ENCODE assay signal across 20 cellular contexts in the genomic region with DNA sequence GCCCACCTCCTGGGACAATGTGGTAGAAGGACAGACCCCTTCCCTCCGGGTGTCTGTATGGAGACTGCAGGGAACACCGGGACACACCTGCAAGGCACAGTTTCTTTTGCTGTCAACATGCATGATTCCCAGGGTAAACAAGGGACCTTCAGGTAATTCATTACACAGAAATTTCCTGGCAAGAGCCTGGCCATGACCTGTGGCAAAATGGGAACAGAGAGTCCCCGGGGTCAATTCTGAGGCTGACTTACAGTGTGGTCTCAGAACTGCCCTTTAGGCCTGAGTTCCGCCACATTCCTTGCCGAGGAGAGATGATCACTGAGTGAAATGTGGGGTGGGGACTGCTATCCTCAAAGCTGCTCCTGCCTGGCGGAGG. TPM values are rescaled to one million over a fixed set of nuclear protein-coding genes. Genes with fewer than 3 reads are reported as not detected.
A peak's percentile ranks its signal among the peaks of the same experiment; 100 is the strongest.
DNase-seq lines count a peak whose midpoint lies in the region; ATAC-seq, FAIRE-seq and TF ChIP-seq lines count a peak whose summit lies in the region.
"Had no signal": no experiment of that assay in that cellular context is flagged by ENCODE, and none has a peak within 500 bp of the region (broad histone marks: within the 10 kb centered on the region; RNA-seq: fewer than 3 reads in every experiment).

No MANE protein-coding gene starts in this region.

- intact Hi-C loops in pancreas (cut with DNase I) (no loop called here), Right ventricle myocardium superior (cut with DNase I) (no loop called here)

- H3T11ph ChIP-seq in H9 (ENCODE audit: low read length): no peak overlapping the region

- H4K91ac ChIP-seq in H9 (ENCODE audit: insufficient read length, low read depth, low read length): no peak overlapping the region

- no peak overlapping the region for H2BK5ac ChIP-seq in H9 (ENCODE audit: insufficient read length, low read length)

- FAIRE-seq in pancreas (lab: Jason Lieb, UNC): no peak
- FAIRE-seq: G401.6, RCC 7860 had no signal

- no peak overlapping the region for H2AFZ ChIP-seq in H9 (ENCODE audit: low read length)

- no peak overlapping the region for H3K23ac ChIP-seq in H9 (ENCODE audit: insufficient read length, low read depth, low read length)

- no peak overlapping the region for H3K9ac ChIP-seq in H9 (ENCODE audit: extremely low read depth, insufficient read length, low read length)

- no peaks in the 10 kb centered on the region for H3K79me1 ChIP-seq in H9 (ENCODE audit: insufficient read depth, low read depth, low read length, poor library complexity, severe bottlenecking)

- no peak overlapping the region for H2BK12ac ChIP-seq in H9 (ENCODE audit: insufficient read length, low read depth, low read length)

- ATAC-seq in CD4-positive, CD25-positive, alpha-beta regulatory T cell (ENCODE audit: low read depth in 2 of 2): no peak
- ATAC-seq in pancreas: no peak
- no peak for ATAC-seq in Right ventricle myocardium superior (ENCODE audit: poor library complexity)

- no peak overlapping the region for H4K8ac ChIP-seq in H9 (replicated peaks; ENCODE audit: insufficient read length, low read depth, low read length)

- no peak overlapping the region for H3K4me3 ChIP-seq in CD4-positive, CD25-positive, alpha-beta regulatory T cell (ENCODE audit: low read depth, low read length)
- no peak overlapping the region for H3K4me3 ChIP-seq in CD8-positive, alpha-beta memory T cell (ENCODE audit: low read length)
- H3K4me3 ChIP-seq in pancreas: no peak overlapping the region

- no peak overlapping the region for H3K27ac ChIP-seq in CD4-positive, CD25-positive, alpha-beta regulatory T cell (ENCODE audit: insufficient read depth, low read length, poor library complexity, severe bottlenecking)
- H3K27ac ChIP-seq in CD8-positive, alpha-beta memory T cell (ENCODE audit: low read depth, low read length): no peak overlapping the region
- peak overlapping the region; percentile 48 for H3K27ac ChIP-seq in RWPE1
- H3K27ac ChIP-seq in H9 (ENCODE audit: insufficient read length, low read depth, low read length): no peak overlapping the region
- H3K27ac ChIP-seq in pancreas: no peak overlapping the region
- H3K27ac ChIP-seq: HL-60 had no signal

- no peak overlapping the region for H3K4me3 Mint-ChIP-seq in CD4-positive, CD25-positive, alpha-beta regulatory T cell
- H3K4me3 Mint-ChIP-seq in CD8-positive, alpha-beta memory T cell: no peak overlapping the region
- H3K4me3 Mint-ChIP-seq in H9: no peak overlapping the region

- WGBS in H9 (ENCODE audit: extremely low coverage, insufficient read length, low lambda C conversion rate): no CpG with 5 or more reads among the region's 6 CpGs
- WGBS in pancreas, 2 donors: 90 to 92% methylated on average over 6 of the region's 6 CpGs

- H3K9me3 Mint-ChIP-seq in CD4-positive, CD25-positive, alpha-beta regulatory T cell: peaks cover 0 to 1% (median 0%) of the 10 kb centered on the region in 7 donors
- H3K9me3 Mint-ChIP-seq in CD8-positive, alpha-beta memory T cell: no peaks in the 10 kb centered on the region
- H3K9me3 Mint-ChIP-seq in H9: no peaks in the 10 kb centered on the region

- H3K4ac ChIP-seq in H9 (ENCODE audit: low read depth, low read length): no peak overlapping the region

- H3K23me2 ChIP-seq in H9 (ENCODE audit: insufficient read length, low read depth, low read length, poor library complexity, severe bottlenecking): no peaks in the 10 kb centered on the region

- H3K27ac Mint-ChIP-seq in CD4-positive, CD25-positive, alpha-beta regulatory T cell: peak overlapping the region in 2 of 3 donors; percentile 65 to 75
- peak overlapping the region in 5 of 8 donors; percentile 29 to 96 (median 57) for H3K27ac Mint-ChIP-seq in CD8-positive, alpha-beta memory T cell
- no peak overlapping the region for H3K27ac Mint-ChIP-seq in H9

- peaks cover 21% of the 10 kb centered on the region for H3K4me1 ChIP-seq in CD4-positive, CD25-positive, alpha-beta regulatory T cell (ENCODE audit: control insufficient read depth, insufficient read depth, low read length, poor library complexity, severe bottlenecking)
- H3K4me1 ChIP-seq in CD8-positive, alpha-beta memory T cell (ENCODE audit: insufficient read depth, low read length): peaks cover 36% of the 10 kb centered on the region
- H3K4me1 ChIP-seq in H9 (ENCODE audit: insufficient read depth, low read length) (no peaks in the 10 kb centered on the region), pancreas (peaks cover 0 to under 1% (median 0%) of the 10 kb centered on the region in 3 donors)
- H3K4me1 ChIP-seq: BE2C had no signal

- POLR2A ChIA-PET in CD8-positive, alpha-beta memory T cell (lab: Charles Lee): interaction anchor here (0.8 kb wide), 1 partner anchor 11 kb away, joined by 5 read pairs; no protein-coding TSS in a partner anchor
- POLR2A ChIA-PET in RWPE1 (lab: Yijun Ruan, JAX; ENCODE audit: low non-redundant PET): no interaction called here

- H3K4me2 ChIP-seq in H9 (ENCODE audit: insufficient read depth, insufficient read length, low read length): no peak overlapping the region

- DNase-seq in CD4-positive, CD25-positive, alpha-beta regulatory T cell: no peak
- DNase-seq in CD8-positive, alpha-beta memory T cell: no peak
- DNase-seq in RWPE1 (ENCODE audit: low spot score): no peak
- peak; percentile 26 for DNase-seq in mesenteric fat pad (ENCODE audit: low spot score)
- DNase-seq in H9: no peak
- no peak for DNase-seq in NCI-H1694 treated with DMSO at 0.1 percent for 48 hours (lab: John Stamatoyannopoulos, UW)
- no peak for DNase-seq in pancreas
- DNase-seq in Right ventricle myocardium superior: no peak
- DNase-seq: BE2C, COR-L47, DMS53, GOT3, KG1, NCI-H1092 treated with DMSO at 0.1 percent for 48 hours, NCI-H1694, SIG-M5 had no signal

- H3K79me2 ChIP-seq in H9 (ENCODE audit: insufficient read depth, low read length): no peaks in the 10 kb centered on the region

- H2BK120ac ChIP-seq in H9 (ENCODE audit: low read depth, low read length, poor library complexity, severe bottlenecking): no peak overlapping the region

- no peaks in the 10 kb centered on the region for H3K9me3 ChIP-seq in CD4-positive, CD25-positive, alpha-beta regulatory T cell (ENCODE audit: control insufficient read depth in 2 of 2, low read length in 2 of 2)
- no peaks in the 10 kb centered on the region for H3K9me3 ChIP-seq in CD8-positive, alpha-beta memory T cell (ENCODE audit: low read length)
- no peaks in the 10 kb centered on the region for H3K9me3 ChIP-seq in H9 (ENCODE audit: control insufficient read depth, low read depth, low read length)
- H3K9me3 ChIP-seq in pancreas: no peaks in the 10 kb centered on the region
- H3K9me3 ChIP-seq: BE2C had no signal

- H3K14ac ChIP-seq in H9 (ENCODE audit: insufficient read depth, low read length): no peak overlapping the region

- CTCF ChIA-PET in CD8-positive, alpha-beta memory T cell (lab: Charles Lee): interaction anchor here (1.2 kb wide), 1 partner anchor 48 kb away, joined by 3 read pairs; no protein-coding TSS in a partner anchor
- CTCF ChIA-PET in RWPE1 (lab: Yijun Ruan, JAX): no interaction called here

- peaks cover 33% of the 10 kb centered on the region for H3K36me3 ChIP-seq in CD4-positive, CD25-positive, alpha-beta regulatory T cell (ENCODE audit: control insufficient read depth, insufficient read depth, low read length)
- H3K36me3 ChIP-seq in CD8-positive, alpha-beta memory T cell (ENCODE audit: insufficient read depth, low read length): peaks cover 12% of the 10 kb centered on the region
- peaks cover 0 to 2% (median 0%) of the 10 kb centered on the region in 3 donors for H3K36me3 ChIP-seq in pancreas
- H3K36me3 ChIP-seq: BE2C had no signal

- no peaks in the 10 kb centered on the region for H3K27me3 Mint-ChIP-seq in CD4-positive, CD25-positive, alpha-beta regulatory T cell
- H3K27me3 Mint-ChIP-seq in CD8-positive, alpha-beta memory T cell: no peaks in the 10 kb centered on the region
- no peaks in the 10 kb centered on the region for H3K27me3 Mint-ChIP-seq in H9 (ENCODE audit: low read depth)

- H2BK20ac ChIP-seq in H9 (ENCODE audit: low read depth, low read length, poor library complexity, severe bottlenecking): no peak overlapping the region

- peaks cover 39% of the 10 kb centered on the region for H3K36me3 Mint-ChIP-seq in CD4-positive, CD25-positive, alpha-beta regulatory T cell
- H3K36me3 Mint-ChIP-seq in CD8-positive, alpha-beta memory T cell: peaks cover 0 to 65% (median 3%) of the 10 kb centered on the region in 3 donors
- H3K36me3 Mint-ChIP-seq in H9 (ENCODE audit: insufficient read depth in 1 of 3, low read depth in 3 of 3): peaks cover 5 to 22% (median 17%) of the 10 kb centered on the region in 3 experiments

- H4K5ac ChIP-seq in H9 (ENCODE audit: insufficient read length, low read depth, low read length): no peak overlapping the region

- TF ChIP-seq CTCF in RWPE1 (conservative IDR thresholded peaks at IDR 0.05; ENCODE audit: low read depth) (no peak), H9 (conservative IDR thresholded peaks at IDR 0.05) (no peak), pancreas (IDR thresholded peaks at IDR 0.05) (no peak)

- H2BK15ac ChIP-seq in H9 (ENCODE audit: low read depth, low read length): no peak overlapping the region

- no peak overlapping the region for H3K18ac ChIP-seq in H9 (ENCODE audit: insufficient read length, low read depth, low read length)

- H4K20me1 ChIP-seq in H9 (ENCODE audit: control insufficient read depth, insufficient read depth, insufficient read length): no peaks in the 10 kb centered on the region

- no peak overlapping the region for H3K56ac ChIP-seq in H9 (ENCODE audit: insufficient read length, low read depth, low read length)

- H3K27me3 ChIP-seq in CD4-positive, CD25-positive, alpha-beta regulatory T cell (ENCODE audit: control insufficient read depth, insufficient read depth, low read length): no peaks in the 10 kb centered on the region
- no peaks in the 10 kb centered on the region for H3K27me3 ChIP-seq in CD8-positive, alpha-beta memory T cell (ENCODE audit: insufficient read depth, low read length, poor library complexity, severe bottlenecking)
- H3K27me3 ChIP-seq in H9 (ENCODE audit: insufficient read depth, low read length) (no peaks in the 10 kb centered on the region), pancreas (no peaks in the 10 kb centered on the region)
- H3K27me3 ChIP-seq: BE2C had no signal

- H2AK5ac ChIP-seq in H9 (ENCODE audit: insufficient read length, low read length): no peak overlapping the region

- peaks cover 15 to 79% (median 32%) of the 10 kb centered on the region in 4 donors for H3K4me1 Mint-ChIP-seq in CD4-positive, CD25-positive, alpha-beta regulatory T cell
- H3K4me1 Mint-ChIP-seq in CD8-positive, alpha-beta memory T cell: peaks cover 30 to 69% (median 40%) of the 10 kb centered on the region in 3 donors
- peaks cover 0 to 3% of the 10 kb centered on the region in 2 experiments; a peak in 1 of 4 replicates for H3K4me1 Mint-ChIP-seq in H9

RNA-seq across cellular contexts. Expression of a gene that starts 6.3 kb away (rescaled TPM):
- 6.6 TPM for total RNA-seq in CD4-positive, CD25-positive, alpha-beta regulatory T cell
- polyA plus RNA-seq in CD4-positive, CD25-positive, alpha-beta regulatory T cell: 1 to 10 TPM; 4.0 to 5.0 (median 4.1) TPM
- 1 to 10 TPM; 4.4 to 5.8 TPM for total RNA-seq in CD8-positive, alpha-beta memory T cell
- 2.6 TPM for polyA plus RNA-seq in CD8-positive, alpha-beta memory T cell
- 3.3 TPM for total RNA-seq in mesenteric fat pad
- total RNA-seq in H9 (2021): 2.3 and 2.4 TPM in 2 replicates
- total RNA-seq in pancreas: 1 to 10 TPM; 1.1 to 2.9 (median 2.0) TPM
- polyA plus RNA-seq in pancreas: 1 to 10 TPM; 3.8 to 4.0 TPM
- 2.3 TPM for total RNA-seq in Right ventricle myocardium superior

RNA-seq across cellular contexts. Expression of a gene that starts 56.4 kb away (rescaled TPM):
- total RNA-seq in CD4-positive, CD25-positive, alpha-beta regulatory T cell: not detected
- polyA plus RNA-seq in CD4-positive, CD25-positive, alpha-beta regulatory T cell: under 1 TPM in 2 of 4 donors, not detected in 2; 0.05 to 0.06 TPM
- total RNA-seq in CD8-positive, alpha-beta memory T cell: not detected
- not detected for polyA plus RNA-seq in CD8-positive, alpha-beta memory T cell
- total RNA-seq in mesenteric fat pad (not detected), H9 (2021) (not detected in 2 replicates), pancreas (under 1 TPM in 1 of 6 donors, not detected in 5; 0.03 TPM), Right ventricle myocardium superior (not detected)
- under 1 TPM in 1 of 2 donors, not detected in 1; 0.05 TPM for polyA plus RNA-seq in pancreas
- total RNA-seq: MCF 10A had no signal

Comparison
In these comparisons a context has a peak if more than half of its experiments do, and no peak if none do; other contexts are left out.
1. H3K27ac Mint-ChIP-seq: peak in CD4-positive, CD25-positive, alpha-beta regulatory T cell (2 of 3) and CD8-positive, alpha-beta memory T cell (5 of 8); none in H9 (0 of 3).